In genomic region chr20:34891166-34892062, GRCh38 we compare ENCODE assay signal across 9 cellular contexts. TPM values are rescaled to one million over a fixed set of nuclear protein-coding genes. Genes with fewer than 3 reads are reported as not detected.
DNase-seq lines count a peak whose midpoint lies in the region; ATAC-seq and TF ChIP-seq lines count a peak whose summit lies in the region.
"Had no signal": no experiment of that assay in that cellular context is flagged by ENCODE, and none has a peak within 500 bp of the region (broad histone marks: within the 10 kb centered on the region; RNA-seq: fewer than 3 reads in every experiment).

No MANE protein-coding gene starts in this region.

- ATAC-seq in natural killer cell treated with Interleukin-12 subunit alpha and Interleukin-12 subunit beta and Interleukin-15 and Interleukin-18, amount 100 ng/mL, for 72 hours, result peak; percentile 60 to 90
- ATAC-seq in natural killer cell (no peak), T-cell (replicated peaks in 1 of 4) (peak; percentile 74 to 91 (median 89)), upper lobe of right lung (peak; percentile 63), GM18861 (IDR thresholded peaks at IDR 0.05; ENCODE audit: unreplicated experiment) (no peak), HG03097 (IDR thresholded peaks at IDR 0.05; ENCODE audit: low FRiP score, unreplicated experiment) (no peak)
- ATAC-seq: WTC11 had no signal

- H3K36me3 ChIP-seq in esophagus squamous epithelium, result peaks cover 0 to 22% (median 0%) of the 10 kb centered on the region in 3 donors
- H3K36me3 ChIP-seq in upper lobe of right lung, result peaks cover 10% of the 10 kb centered on the region

- peaks cover 7 to 27% of the 10 kb centered on the region in 2 donors for H3K4me1 Mint-ChIP-seq in natural killer cell treated with Interleukin-12 subunit alpha and Interleukin-12 subunit beta and Interleukin-15 and Interleukin-18, amount 100 ng/mL, for 72 hours (ENCODE audit: low read depth in 2 of 2)
- H3K4me1 Mint-ChIP-seq in natural killer cell, result no peaks in the 10 kb centered on the region
- H3K4me1 Mint-ChIP-seq in T-cell, result peaks cover 24 to 31% (median 29%) of the 10 kb centered on the region in 3 donors
- H3K4me1 Mint-ChIP-seq: WTC11 had no signal

- H3K27me3 ChIP-seq in esophagus squamous epithelium, result no peaks in the 10 kb centered on the region
- no peaks in the 10 kb centered on the region for H3K27me3 ChIP-seq in upper lobe of right lung

- no peak for TF ChIP-seq POLR2A in esophagus squamous epithelium (IDR thresholded peaks at IDR 0.05)

- H3K27me3 Mint-ChIP-seq in natural killer cell treated with Interleukin-12 subunit alpha and Interleukin-12 subunit beta and Interleukin-15 and Interleukin-18, amount 100 ng/mL, for 72 hours, result peaks cover 7 to 14% of the 10 kb centered on the region in 2 donors
- H3K27me3 Mint-ChIP-seq in natural killer cell (ENCODE audit: low read depth in 2 of 2), result peaks cover 7 to 12% of the 10 kb centered on the region in 2 donors
- no peaks in the 10 kb centered on the region for H3K27me3 Mint-ChIP-seq in T-cell

- H3K9me3 ChIP-seq in esophagus squamous epithelium (no peaks in the 10 kb centered on the region), upper lobe of right lung (no peaks in the 10 kb centered on the region)

- H3K27ac ChIP-seq in esophagus squamous epithelium, result peak overlapping the region; percentile 46 to 69 (median 64)
- no peak overlapping the region for H3K27ac ChIP-seq in upper lobe of right lung

- H3K27ac Mint-ChIP-seq in natural killer cell treated with Interleukin-12 subunit alpha and Interleukin-12 subunit beta and Interleukin-15 and Interleukin-18, amount 100 ng/mL, for 72 hours, result peak overlapping the region; percentile 22 to 55
- H3K27ac Mint-ChIP-seq in natural killer cell, result no peak overlapping the region
- H3K27ac Mint-ChIP-seq in T-cell, result peak overlapping the region; percentile 23 to 49
- H3K27ac Mint-ChIP-seq: WTC11 had no signal

- intact Hi-C loops in natural killer cell (cut with micrococcal nuclease) (no loop called here), esophagus squamous epithelium (cut with DNase I) (no loop called here), upper lobe of right lung (cut with DNase I) (no loop called here)

- H3K4me1 ChIP-seq in esophagus squamous epithelium (peaks cover 0 to 36% (median 16%) of the 10 kb centered on the region in 3 donors), upper lobe of right lung (peaks cover 41% of the 10 kb centered on the region)

- H3K9me3 Mint-ChIP-seq in natural killer cell treated with Interleukin-12 subunit alpha and Interleukin-12 subunit beta and Interleukin-15 and Interleukin-18, amount 100 ng/mL, for 72 hours, result no peaks in the 10 kb centered on the region
- H3K9me3 Mint-ChIP-seq in natural killer cell, result no peaks in the 10 kb centered on the region
- H3K9me3 Mint-ChIP-seq in T-cell, result no peaks in the 10 kb centered on the region
- H3K9me3 Mint-ChIP-seq: WTC11 had no signal

- POLR2A ChIA-PET in T-cell (lab: Charles Lee), result no interaction called here

- no peaks in the 10 kb centered on the region for H3K36me3 Mint-ChIP-seq in natural killer cell treated with Interleukin-12 subunit alpha and Interleukin-12 subunit beta and Interleukin-15 and Interleukin-18, amount 100 ng/mL, for 72 hours
- H3K36me3 Mint-ChIP-seq in natural killer cell (no peaks in the 10 kb centered on the region), T-cell (peaks cover 12% of the 10 kb centered on the region)
- H3K36me3 Mint-ChIP-seq: WTC11 had no signal

- 39 to 50% methylated on average over 2 of the region's 2 CpGs for WGBS in esophagus squamous epithelium, 2 donors

- H3K4me3 ChIP-seq in esophagus squamous epithelium (no peak overlapping the region), upper lobe of right lung (no peak overlapping the region)

- CTCF ChIA-PET in T-cell (lab: Charles Lee), result no interaction called here

- no peak for DNase-seq in natural killer cell treated with Interleukin-12 subunit alpha and Interleukin-12 subunit beta and Interleukin-15 and Interleukin-18, amount 100 ng/mL, for 72 hours (ENCODE audit: low spot score)
- DNase-seq in natural killer cell, result no peak
- DNase-seq in T-cell, result peak in 1 of 34 experiments; percentile 16
- DNase-seq in esophagus squamous epithelium (lab: John Stamatoyannopoulos, UW), result no peak
- DNase-seq in upper lobe of right lung, result no peak
- no peak for DNase-seq in NCI-H524 treated with DMSO at 0.1 percent for 48 hours (lab: John Stamatoyannopoulos, UW)

- peak overlapping the region; percentile 49 for H3K4me3 Mint-ChIP-seq in natural killer cell treated with Interleukin-12 subunit alpha and Interleukin-12 subunit beta and Interleukin-15 and Interleukin-18, amount 100 ng/mL, for 72 hours
- H3K4me3 Mint-ChIP-seq in natural killer cell (no peak overlapping the region), T-cell (no peak overlapping the region)
- H3K4me3 Mint-ChIP-seq: WTC11 had no signal

- TF ChIP-seq CTCF in natural killer cell (IDR thresholded peaks at IDR 0.05) (no peak), esophagus squamous epithelium (IDR thresholded peaks at IDR 0.05) (no peak), upper lobe of right lung (IDR thresholded peaks at IDR 0.05) (no peak)

RNA-seq across cellular contexts. Expression of gene ACSS2, which starts 15.0 kb away (rescaled TPM):
- 10 to 100 TPM in 1 of 2 donors, 1 to 10 TPM in 1; 2.4 to 13.4 TPM for total RNA-seq in natural killer cell treated with Interleukin-12 subunit alpha and Interleukin-12 subunit beta and Interleukin-15 and Interleukin-18, amount 100 ng/mL, for 72 hours
- total RNA-seq in natural killer cell, result 10 to 100 TPM in 1 of 3 donors, 1 to 10 TPM in 2; 2.4 to 11.4 (median 7.5) TPM
- 10 to 100 TPM; 24.7 to 34.7 (median 27.7) TPM for total RNA-seq in T-cell
- total RNA-seq in esophagus squamous epithelium, result 10 to 100 TPM; 29.5 to 69.1 (median 43.6) TPM
- total RNA-seq in upper lobe of right lung, result 146 TPM

RNA-seq across cellular contexts. Expression of gene GGT7, which starts 18.8 kb away (rescaled TPM):
- total RNA-seq in natural killer cell treated with Interleukin-12 subunit alpha and Interleukin-12 subunit beta and Interleukin-15 and Interleukin-18, amount 100 ng/mL, for 72 hours, result 1 to 10 TPM; 4.0 to 7.3 TPM
- total RNA-seq in natural killer cell (10 to 100 TPM in 2 of 3 donors, 1 to 10 TPM in 1; 7.4 to 12.8 (median 12.1) TPM), T-cell (10 to 100 TPM; 31.5 to 47.0 (median 38.1) TPM), esophagus squamous epithelium (1 to 10 TPM; 1.8 to 8.2 (median 5.1) TPM), upper lobe of right lung (20.6 TPM)

Comparison
In these comparisons a context has a peak if more than half of its experiments do, and no peak if none do; other contexts are left out.
1. ATAC-seq: peak in natural killer cell treated with Interleukin-12 subunit alpha and Interleukin-12 subunit beta and Interleukin-15 and Interleukin-18, amount 100 ng/mL, for 72 hours (2 of 2), T-cell (4 of 4) and upper lobe of right lung (single experiment); none in natural killer cell (0 of 3), GM18861 (single experiment) and HG03097 (single experiment).
2. H3K27ac Mint-ChIP-seq: peak in natural killer cell treated with Interleukin-12 subunit alpha and Interleukin-12 subunit beta and Interleukin-15 and Interleukin-18, amount 100 ng/mL, for 72 hours (2 of 2) and T-cell (2 of 2); none in natural killer cell (0 of 2).